ENCODE assay signal across 11 cellular contexts in the genomic region with DNA sequence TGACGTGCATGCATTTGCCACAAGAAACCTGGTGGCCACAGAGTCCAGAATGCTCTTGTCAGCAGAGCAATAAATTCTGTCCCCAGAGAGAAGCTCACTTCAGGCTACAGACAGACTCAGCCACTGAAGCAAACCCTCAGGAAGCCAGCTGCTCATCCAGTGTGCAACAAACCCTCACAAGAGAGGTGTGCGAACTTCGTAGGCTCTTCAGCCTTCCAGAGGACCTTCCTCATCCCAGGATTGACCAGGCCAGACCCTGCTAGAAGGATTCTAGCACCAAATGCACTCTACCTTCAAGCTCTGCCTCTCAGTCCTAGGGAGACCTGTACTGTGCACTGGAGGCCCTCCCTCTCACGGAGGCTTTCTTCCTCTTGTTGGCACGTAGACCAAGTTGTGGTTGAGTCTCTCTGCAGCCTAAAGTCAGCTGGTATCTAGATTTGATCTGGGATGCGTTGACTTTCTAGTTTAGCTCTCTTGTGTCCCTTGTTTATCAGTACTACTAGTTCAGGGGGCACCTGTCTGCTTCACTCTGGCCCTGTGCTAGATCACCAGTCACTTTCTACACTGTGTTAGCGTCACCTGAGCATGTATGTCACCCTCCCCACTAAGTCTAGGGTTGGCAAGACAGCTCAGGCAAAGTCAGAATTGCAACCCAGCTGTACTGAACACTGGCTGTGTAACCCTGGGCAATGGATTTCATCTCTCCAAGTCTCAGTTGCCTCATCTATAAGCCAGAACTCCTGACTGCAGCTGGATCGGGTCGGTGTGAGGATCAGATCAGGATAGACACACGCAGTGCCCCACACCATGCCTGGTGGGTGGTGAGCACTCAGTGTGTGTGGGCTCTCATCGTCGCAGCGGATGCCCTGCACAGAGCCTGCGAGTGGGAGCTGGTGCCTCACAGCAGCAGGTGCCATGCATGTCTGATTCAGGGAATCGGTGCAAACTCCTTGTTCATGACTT. TPM values are rescaled to one million over a fixed set of nuclear protein-coding genes. Genes with fewer than 3 reads are reported as not detected.
DNase-seq lines count a peak whose midpoint lies in the region; ATAC-seq and TF ChIP-seq lines count a peak whose summit lies in the region.
"Had no signal": no experiment of that assay in that cellular context is flagged by ENCODE, and none has a peak within 500 bp of the region (broad histone marks: within the 10 kb centered on the region; RNA-seq: fewer than 3 reads in every experiment).

No MANE protein-coding gene starts in this region.

- H3K27me3 Mint-ChIP-seq in natural killer cell treated with Interleukin-12 subunit alpha and Interleukin-12 subunit beta and Interleukin-15 and Interleukin-18, amount 100 ng/mL, for 72 hours, result no peaks in the 10 kb centered on the region

- H3K9me3 Mint-ChIP-seq in natural killer cell treated with Interleukin-12 subunit alpha and Interleukin-12 subunit beta and Interleukin-15 and Interleukin-18, amount 100 ng/mL, for 72 hours, result peaks cover 3% of the 10 kb centered on the region

- DNase-seq in GM12865 (ENCODE audit: low read depth), result peak; percentile 41
- peak; percentile 76 for DNase-seq in KG1 (lab: John Stamatoyannopoulos, UW)
- DNase-seq in activated CD8-positive, alpha-beta memory T cell treated with anti-CD3 and anti-CD28 coated beads, Interleukin-2, amount 50 U/mL, for 4 hours, result peak; percentile 48
- no peak for DNase-seq in natural killer cell treated with Interleukin-12 subunit alpha and Interleukin-12 subunit beta and Interleukin-15 and Interleukin-18, amount 100 ng/mL, for 72 hours (ENCODE audit: low spot score)
- DNase-seq in NCI-H345 (lab: John Stamatoyannopoulos, UW), result no peak
- no peak for DNase-seq in NK-92 treated with Interleukin-12 subunit alpha and Interleukin-12 subunit beta, amount 100 ng/mL, for 24 hours (lab: John Stamatoyannopoulos, UW)
- DNase-seq in SK-N-DZ (ENCODE audit: low spot score), result no peak
- DNase-seq: amniotic stem cell had no signal

- peak; percentile 44 to 67 for ATAC-seq in natural killer cell treated with Interleukin-12 subunit alpha and Interleukin-12 subunit beta and Interleukin-15 and Interleukin-18, amount 100 ng/mL, for 72 hours
- no peak for ATAC-seq in HG03439 (IDR thresholded peaks at IDR 0.05; ENCODE audit: unreplicated experiment)

- peaks cover 54 to 59% of the 10 kb centered on the region in 2 donors for H3K4me1 Mint-ChIP-seq in natural killer cell treated with Interleukin-12 subunit alpha and Interleukin-12 subunit beta and Interleukin-15 and Interleukin-18, amount 100 ng/mL, for 72 hours (ENCODE audit: low read depth in 2 of 2)

- no peak overlapping the region for H3K4me3 ChIP-seq in GM12865 (ENCODE audit: low read depth, low read length)
- H3K4me3 ChIP-seq: prostate gland, upper lobe of left lung had no signal

- H3K27ac Mint-ChIP-seq in natural killer cell treated with Interleukin-12 subunit alpha and Interleukin-12 subunit beta and Interleukin-15 and Interleukin-18, amount 100 ng/mL, for 72 hours, result peak overlapping the region; percentile 60 to 78

- H3K36me3 Mint-ChIP-seq in natural killer cell treated with Interleukin-12 subunit alpha and Interleukin-12 subunit beta and Interleukin-15 and Interleukin-18, amount 100 ng/mL, for 72 hours, result peaks cover 5% of the 10 kb centered on the region

- peak overlapping the region; percentile 69 for H3K4me3 Mint-ChIP-seq in natural killer cell treated with Interleukin-12 subunit alpha and Interleukin-12 subunit beta and Interleukin-15 and Interleukin-18, amount 100 ng/mL, for 72 hours

- no peak for TF ChIP-seq CTCF in GM12865 (IDR thresholded peaks at IDR 0.05; ENCODE audit: insufficient read depth, low read depth, low read length, missing control alignments)

RNA-seq across cellular contexts. Expression of gene TMPRSS13, which starts 22.1 kb away (rescaled TPM):
- under 1 TPM; 0.19 to 0.36 TPM for total RNA-seq in natural killer cell treated with Interleukin-12 subunit alpha and Interleukin-12 subunit beta and Interleukin-15 and Interleukin-18, amount 100 ng/mL, for 72 hours
- polyA plus RNA-seq in SK-N-DZ (2014; cell fraction: cytosol; rRNA removed), result not detected in 2 replicates
- polyA plus RNA-seq in SK-N-DZ (2014; cell fraction: nucleus; rRNA removed), result not detected in 2 replicates

RNA-seq across cellular contexts. Expression of gene IL10RA, which starts 34.9 kb away (rescaled TPM):
- total RNA-seq in natural killer cell treated with Interleukin-12 subunit alpha and Interleukin-12 subunit beta and Interleukin-15 and Interleukin-18, amount 100 ng/mL, for 72 hours, result 10 to 100 TPM; 59.8 to 83.6 TPM
- not detected in 2 replicates for polyA plus RNA-seq in SK-N-DZ (2014; cell fraction: cytosol; rRNA removed)
- not detected in 2 replicates for polyA plus RNA-seq in SK-N-DZ (2014; cell fraction: nucleus; rRNA removed)

Comparison
In these comparisons a context has a peak if more than half of its experiments do, and no peak if none do; other contexts are left out.
1. DNase-seq: peak in GM12865 (single experiment), KG1 (single experiment) and activated CD8-positive, alpha-beta memory T cell treated with anti-CD3 and anti-CD28 coated beads, Interleukin-2, amount 50 U/mL, for 4 hours (single experiment); none in natural killer cell treated with Interleukin-12 subunit alpha and Interleukin-12 subunit beta and Interleukin-15 and Interleukin-18, amount 100 ng/mL, for 72 hours (single experiment), NCI-H345 (single experiment), NK-92 treated with Interleukin-12 subunit alpha and Interleukin-12 subunit beta, amount 100 ng/mL, for 24 hours (single experiment) and SK-N-DZ (single experiment).